In the genomic region with DNA sequence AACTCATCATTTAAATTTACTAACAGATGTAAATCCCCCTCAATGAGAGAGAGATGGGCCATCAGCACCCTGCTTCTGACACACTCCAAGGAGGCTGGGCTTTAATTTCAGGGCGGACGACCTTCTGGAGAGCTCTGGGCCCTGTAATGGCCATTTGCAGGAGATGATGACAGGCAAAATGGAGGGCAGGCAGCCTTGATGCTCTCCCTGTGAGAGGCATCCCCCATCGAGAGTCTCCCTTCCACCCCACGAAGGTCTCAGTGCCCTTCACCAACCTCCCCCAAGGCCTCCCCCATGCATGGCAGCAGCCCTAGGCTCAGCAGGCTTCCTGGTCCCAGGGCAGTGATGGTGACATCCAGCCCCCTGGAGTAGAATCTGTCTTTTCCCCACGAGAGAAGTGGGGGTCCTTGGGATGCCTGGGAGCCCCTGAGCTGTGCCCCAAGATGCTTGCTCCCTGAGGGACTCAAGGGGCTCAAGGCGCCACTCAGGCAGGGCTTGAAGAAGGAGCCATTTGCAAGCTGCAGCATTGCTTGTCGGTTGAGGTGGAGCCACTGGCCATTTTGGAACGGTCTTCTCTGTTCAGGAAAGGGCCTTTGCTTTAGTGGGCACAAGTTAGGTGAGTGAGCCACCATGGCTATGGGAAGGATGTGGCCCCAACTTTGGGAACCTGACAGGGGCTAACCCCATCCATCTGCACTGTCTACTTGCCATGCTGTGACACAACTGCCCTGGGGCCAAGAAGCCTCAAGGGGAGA, we compare ENCODE assay signal across 22 cellular contexts.
A peak's percentile ranks its signal among the peaks of the same experiment; 100 is the strongest.
DNase-seq lines count a peak whose midpoint lies in the region; ATAC-seq, FAIRE-seq and TF ChIP-seq lines count a peak whose summit lies in the region.
"Had no signal": no experiment of that assay in that cellular context is flagged by ENCODE, and none has a peak within 500 bp of the region (broad histone marks: within the 10 kb centered on the region; RNA-seq: fewer than 3 reads in every experiment).

No MANE protein-coding gene starts in this region.

- H3K27me3 ChIP-seq in DND-41 (ENCODE audit: insufficient read depth, low read length, poor library complexity) (no peaks in the 10 kb centered on the region), H9 (ENCODE audit: insufficient read depth, low read length) (no peaks in the 10 kb centered on the region), H1 (replicated peaks in 1 of 4; ENCODE audit: control insufficient read depth in 3 of 4, extremely low read depth in 1 of 4, insufficient read depth in 3 of 4, low read length in 3 of 4) (no peaks in the 10 kb centered on the region; a peak in 2 of 7 replicates)
- H3K27me3 ChIP-seq: Peyer's patch, SJSA1 had no signal

- H3K18ac ChIP-seq in H9 (ENCODE audit: insufficient read length, low read depth, low read length) (no peak overlapping the region), H1 (ENCODE audit: extremely low read depth, low read length) (no peak overlapping the region)

- H3K4me1 ChIP-seq in DND-41 (ENCODE audit: insufficient read depth, low read length) (peaks cover 33% of the 10 kb centered on the region), H9 (ENCODE audit: insufficient read depth, low read length) (0 out of 2 replicates have a peak, but pooled peaks cover 8% of the 10 kb centered on the region), H1 (replicated peaks in 1 of 4; ENCODE audit: control insufficient read depth in 3 of 4, insufficient read depth in 4 of 4, low read length in 3 of 4) (peaks cover 0 to 9% (median 3%) of the 10 kb centered on the region in 4 experiments; a peak in 6 of 7 replicates)
- H3K4me1 ChIP-seq: HAP-1, Peyer's patch, SJSA1 had no signal

- no peak overlapping the region for H4K91ac ChIP-seq in H9 (ENCODE audit: insufficient read length, low read depth, low read length)
- no peak overlapping the region for H4K91ac ChIP-seq in H1 (replicated peaks; ENCODE audit: insufficient read length, low read length)

- no peak overlapping the region for H3K23ac ChIP-seq in H9 (ENCODE audit: insufficient read length, low read depth, low read length)
- H3K23ac ChIP-seq in H1 (ENCODE audit: insufficient read length), result no peak overlapping the region

- no peaks in the 10 kb centered on the region for H3K79me2 ChIP-seq in DND-41 (ENCODE audit: insufficient read depth, low read length)
- H3K79me2 ChIP-seq in H9 (ENCODE audit: insufficient read depth, low read length), result no peaks in the 10 kb centered on the region
- no peaks in the 10 kb centered on the region for H3K79me2 ChIP-seq in H1 (ENCODE audit: control insufficient read depth in 1 of 2, insufficient read depth in 2 of 2, low read length in 2 of 2)

- CTCF ChIA-PET in H1 (lab: Charles Lee; ENCODE audit: partially characterized antibody), result interaction anchor here (0.6 to 2.2 kb wide), 11 partner anchors 9 to 546 kb away, joined by 3 to 11 read pairs (median 4); no protein-coding TSS in a partner anchor

- no peak overlapping the region for H3K27ac Mint-ChIP-seq in H9
- no peak overlapping the region for H3K27ac Mint-ChIP-seq in stimulated activated naive B cell treated with anti-CD40 and anti-IgM and Interleukin-4, amounts not matched to agents 10 μg/mL and 1 μg/mL and 100 μg/mL, for 72 hours
- H3K27ac Mint-ChIP-seq: CD4-positive, CD25-positive, alpha-beta regulatory T cell had no signal

- H3K23me2 ChIP-seq in H9 (ENCODE audit: insufficient read length, low read depth, low read length, poor library complexity, severe bottlenecking) (no peaks in the 10 kb centered on the region), H1 (ENCODE audit: low read depth, low read length) (no peaks in the 10 kb centered on the region)

- no peak overlapping the region for H4K5ac ChIP-seq in H9 (ENCODE audit: insufficient read length, low read depth, low read length)
- no peak overlapping the region for H4K5ac ChIP-seq in H1 (ENCODE audit: insufficient read length, low read depth, low read length)

- H2AK5ac ChIP-seq in H9 (ENCODE audit: insufficient read length, low read length) (no peak overlapping the region), H1 (ENCODE audit: low read depth, low read length) (no peak overlapping the region)

- DNase-seq in DND-41 (peak; percentile 3), H9 (peak; percentile 10), H1 (ENCODE audit: low read depth in 1 of 2, low spot score in 2 of 2) (no peak), sciatic nerve (ENCODE audit: low spot score) (peak; percentile 22), superior temporal gyrus (ENCODE audit: extremely low spot score) (no peak), HK-2 (ENCODE audit: unreplicated experiment) (no peak)
- DNase-seq in stimulated activated naive B cell treated with anti-CD40 and anti-IgM and Interleukin-4, amounts not matched to agents 10 μg/mL and 1 μg/mL and 100 μg/mL, for 72 hours, result no peak
- DNase-seq: CD4-positive, CD25-positive, alpha-beta regulatory T cell; DMS79 treated with DMSO at 0.1 percent for 48 hours; MM.1S; NCI-H1048; NCI-H1436; NCI-H187 treated with DMSO at 0.1 percent for 48 hours; NCI-H2107; NCI-H2227 treated with DMSO at 0.1 percent for 48 hours; NCI-H510A treated with DMSO at 0.1 percent for 48 hours; NCI-H82 had no signal

- H2BK5ac ChIP-seq in H9 (ENCODE audit: insufficient read length, low read length), result no peak overlapping the region
- H2BK5ac ChIP-seq in H1 (ENCODE audit: low read depth, low read length), result no peak overlapping the region

- peaks cover 17 to 22% of the 10 kb centered on the region in 2 experiments for H3K4me1 Mint-ChIP-seq in H9
- H3K4me1 Mint-ChIP-seq in stimulated activated naive B cell treated with anti-CD40 and anti-IgM and Interleukin-4, amounts not matched to agents 10 μg/mL and 1 μg/mL and 100 μg/mL, for 72 hours, result no peaks in the 10 kb centered on the region

- WGBS in H9 (ENCODE audit: extremely low coverage, insufficient read length, low lambda C conversion rate), result no CpG with 5 or more reads among the region's 8 CpGs
- WGBS in H1 (ENCODE audit: extremely low coverage in 1 of 2, insufficient coverage in 1 of 2, insufficient read length in 1 of 2, insufficient replicate concordance in 2 of 2, low coverage in 1 of 2, low lambda C conversion rate in 2 of 2, missing lambda C conversion rate in 1 of 2), 2 experiments, result 89% methylated on average over 8 of the region's 8 CpGs; no CpG with 5 or more reads in 1 of the 2 experiments

- H3K14ac ChIP-seq in H9 (ENCODE audit: insufficient read depth, low read length) (no peak overlapping the region), H1 (ENCODE audit: insufficient read length) (no peak overlapping the region)

- H3K36me3 Mint-ChIP-seq in H9 (ENCODE audit: insufficient read depth in 1 of 3, low read depth in 3 of 3), result peaks cover 0 to 5% (median 0%) of the 10 kb centered on the region in 3 experiments; a peak in 2 of 7 replicates
- no peaks in the 10 kb centered on the region for H3K36me3 Mint-ChIP-seq in stimulated activated naive B cell treated with anti-CD40 and anti-IgM and Interleukin-4, amounts not matched to agents 10 μg/mL and 1 μg/mL and 100 μg/mL, for 72 hours
- H3K36me3 Mint-ChIP-seq: CD4-positive, CD25-positive, alpha-beta regulatory T cell had no signal

- H3K4me2 ChIP-seq in DND-41 (ENCODE audit: insufficient read depth, low read length), result no peak overlapping the region
- no peak overlapping the region for H3K4me2 ChIP-seq in H9 (ENCODE audit: insufficient read depth, insufficient read length, low read length)
- H3K4me2 ChIP-seq in H1 (ENCODE audit: insufficient read depth in 1 of 2, low read depth in 2 of 2, low read length in 2 of 2), result no peak overlapping the region

- H2BK12ac ChIP-seq in H9 (ENCODE audit: insufficient read length, low read depth, low read length), result no peak overlapping the region
- no peak overlapping the region for H2BK12ac ChIP-seq in H1 (ENCODE audit: low read depth, low read length)

- H3K9ac ChIP-seq in DND-41 (ENCODE audit: low read depth, low read length), result no peak overlapping the region
- no peak overlapping the region for H3K9ac ChIP-seq in H9 (ENCODE audit: extremely low read depth, insufficient read length, low read length)
- H3K9ac ChIP-seq in H1 (replicated peaks in 1 of 4; ENCODE audit: extremely low read depth in 1 of 4, low read depth in 3 of 4, low read length in 3 of 4), result no peak overlapping the region

- H3K36me3 ChIP-seq in DND-41 (ENCODE audit: insufficient read depth, low read length) (no peaks in the 10 kb centered on the region), H1 (ENCODE audit: control insufficient read depth in 2 of 4, insufficient read depth in 4 of 4, low read length in 3 of 4) (no peaks in the 10 kb centered on the region)
- H3K36me3 ChIP-seq: HAP-1, Peyer's patch, SJSA1 had no signal

- FAIRE-seq in H1 (lab: Jason Lieb, UNC), result no peak
- FAIRE-seq: GM12892 had no signal

- H2BK15ac ChIP-seq in H9 (ENCODE audit: low read depth, low read length) (no peak overlapping the region), H1 (ENCODE audit: low read length) (no peak overlapping the region)

- H3K27ac ChIP-seq in DND-41 (ENCODE audit: low read length), result peak overlapping the region; percentile 69
- H3K27ac ChIP-seq in H9 (ENCODE audit: insufficient read length, low read depth, low read length), result no peak overlapping the region
- H3K27ac ChIP-seq in H1 (ENCODE audit: low read depth, low read length), result no peak overlapping the region
- H3K27ac ChIP-seq: Peyer's patch, SJSA1 had no signal

- no peak overlapping the region for H3K56ac ChIP-seq in H9 (ENCODE audit: insufficient read length, low read depth, low read length)
- no peak overlapping the region for H3K56ac ChIP-seq in H1 (replicated peaks; ENCODE audit: insufficient read length, low read depth, low read length)

- TF ChIP-seq CTCF in DND-41 (IDR thresholded peaks at IDR 0.05; ENCODE audit: borderline replicate concordance, extremely low read depth, low read length, poor library complexity, severe bottlenecking), result no peak
- no peak for TF ChIP-seq CTCF in H9 (conservative IDR thresholded peaks at IDR 0.05)
- TF ChIP-seq CTCF in H1 (IDR thresholded peaks at IDR 0.05; ENCODE audit: control extremely low read depth in 1 of 3, insufficient read depth in 1 of 3, low read depth in 1 of 3, low read length in 3 of 3), result no peak

- H3K27me3 Mint-ChIP-seq in H9 (ENCODE audit: low read depth), result peaks cover 12% of the 10 kb centered on the region
- H3K27me3 Mint-ChIP-seq in stimulated activated naive B cell treated with anti-CD40 and anti-IgM and Interleukin-4, amounts not matched to agents 10 μg/mL and 1 μg/mL and 100 μg/mL, for 72 hours, result peaks cover 22 to 29% of the 10 kb centered on the region in 2 donors

- no peak for TF ChIP-seq RAD21 in H1 (IDR thresholded peaks at IDR 0.05 in 1 of 2, conservative IDR thresholded peaks at IDR 0.05 in 1 of 2; ENCODE audit: low read depth in 2 of 2, low read length in 2 of 2)

- H3K9me3 ChIP-seq in DND-41 (ENCODE audit: insufficient read depth, low read length, severe bottlenecking) (no peaks in the 10 kb centered on the region), H9 (ENCODE audit: control insufficient read depth, low read depth, low read length) (no peaks in the 10 kb centered on the region), H1 (ENCODE audit: insufficient read depth in 2 of 2, low read depth in 1 of 2, low read length in 1 of 2) (no peaks in the 10 kb centered on the region)
- H3K9me3 ChIP-seq: HAP-1, Peyer's patch, SJSA1 had no signal

- H3K79me1 ChIP-seq in H9 (ENCODE audit: insufficient read depth, low read depth, low read length, poor library complexity, severe bottlenecking), result no peaks in the 10 kb centered on the region
- H3K79me1 ChIP-seq in H1 (ENCODE audit: low read depth, low read length), result no peaks in the 10 kb centered on the region; the same call in 1 of the 2 replicates

- H4K20me1 ChIP-seq in DND-41 (ENCODE audit: insufficient read depth, low read length) (no peaks in the 10 kb centered on the region), H9 (ENCODE audit: control insufficient read depth, insufficient read depth, insufficient read length) (no peaks in the 10 kb centered on the region), H1 (replicated peaks in 1 of 2; ENCODE audit: control insufficient read depth in 1 of 2, insufficient read depth in 2 of 2, low read length in 2 of 2) (no peaks in the 10 kb centered on the region)

- no peak for TF ChIP-seq EP300 in H1 (IDR thresholded peaks at IDR 0.05; ENCODE audit: borderline replicate concordance in 1 of 2, low read depth in 2 of 2, low read length in 2 of 2)

- no peak overlapping the region for H3K4ac ChIP-seq in H9 (ENCODE audit: low read depth, low read length)
- no peak overlapping the region for H3K4ac ChIP-seq in H1 (replicated peaks; ENCODE audit: insufficient read length, low read depth, low read length)

- no peak overlapping the region for H3K4me3 ChIP-seq in DND-41 (ENCODE audit: low read depth in 1 of 2, low read length in 2 of 2)
- no peak overlapping the region for H3K4me3 ChIP-seq in H1 (ENCODE audit: extremely low read depth in 1 of 4, insufficient read depth in 2 of 4, low read depth in 3 of 4, low read length in 4 of 4)
- H3K4me3 ChIP-seq: HAP-1, Peyer's patch, SJSA1 had no signal

- H3K9me3 Mint-ChIP-seq in H9, result peaks cover 0 to 4% of the 10 kb centered on the region in 2 experiments; a peak in 2 of 5 replicates
- peaks cover 0 to 2% of the 10 kb centered on the region in 2 donors for H3K9me3 Mint-ChIP-seq in stimulated activated naive B cell treated with anti-CD40 and anti-IgM and Interleukin-4, amounts not matched to agents 10 μg/mL and 1 μg/mL and 100 μg/mL, for 72 hours
- H3K9me3 Mint-ChIP-seq: CD4-positive, CD25-positive, alpha-beta regulatory T cell had no signal

- H2BK120ac ChIP-seq in H9 (ENCODE audit: low read depth, low read length, poor library complexity, severe bottlenecking), result no peak overlapping the region
- H2BK120ac ChIP-seq in H1 (replicated peaks; ENCODE audit: low read depth, low read length), result no peak overlapping the region

- intact Hi-C loops in sciatic nerve (cut with DNase I), result no loop called here

- no peak for ATAC-seq in DND-41 (ENCODE audit: insufficient read depth, low read depth)
- ATAC-seq in sciatic nerve, result no peak
- no peak for ATAC-seq in HG03108 (IDR thresholded peaks at IDR 0.05; ENCODE audit: unreplicated experiment)
- ATAC-seq in stimulated activated naive B cell treated with anti-CD40 and anti-IgM and Interleukin-4, amounts not matched to agents 10 μg/mL and 1 μg/mL and 100 μg/mL, for 72 hours (replicated peaks), result no peak

- H2AFZ ChIP-seq in DND-41 (ENCODE audit: low read depth, low read length), result no peak overlapping the region
- H2AFZ ChIP-seq in H9 (ENCODE audit: low read length), result no peak overlapping the region
- H2AFZ ChIP-seq in H1 (ENCODE audit: low read length), result no peak overlapping the region

- TF ChIP-seq POLR2A in H1 (IDR thresholded peaks at IDR 0.05; ENCODE audit: control extremely low read depth in 1 of 2, low read depth in 2 of 2, low read length in 2 of 2), result no peak

- POLR2A ChIA-PET in H1 (lab: Charles Lee; ENCODE audit: partially characterized antibody), result no interaction called here

- no peak overlapping the region for H4K8ac ChIP-seq in H9 (replicated peaks; ENCODE audit: insufficient read length, low read depth, low read length)
- peak overlapping the region; percentile 1; the same call in 1 of the 2 replicates for H4K8ac ChIP-seq in H1 (ENCODE audit: extremely low read depth, insufficient read depth, low read length)

- no peak overlapping the region for H3T11ph ChIP-seq in H9 (ENCODE audit: low read length)

- H2BK20ac ChIP-seq in H9 (ENCODE audit: low read depth, low read length, poor library complexity, severe bottlenecking), result no peak overlapping the region
- no peak overlapping the region for H2BK20ac ChIP-seq in H1 (ENCODE audit: low read length)

- no peak overlapping the region for H3K4me3 Mint-ChIP-seq in H9
- H3K4me3 Mint-ChIP-seq in stimulated activated naive B cell treated with anti-CD40 and anti-IgM and Interleukin-4, amounts not matched to agents 10 μg/mL and 1 μg/mL and 100 μg/mL, for 72 hours, result no peak overlapping the region
- H3K4me3 Mint-ChIP-seq: CD4-positive, CD25-positive, alpha-beta regulatory T cell had no signal

Comparison
In these comparisons a context has a peak if more than half of its experiments do, and no peak if none do; other contexts are left out.
1. DNase-seq: peak in DND-41 (single experiment), H9 (single experiment) and sciatic nerve (single experiment); none in H1 (0 of 2), superior temporal gyrus (single experiment), HK-2 (single experiment) and stimulated activated naive B cell treated with anti-CD40 and anti-IgM and Interleukin-4, amounts not matched to agents 10 μg/mL and 1 μg/mL and 100 μg/mL, for 72 hours (single experiment).